ENCODE assay signal across 15 cellular contexts in genomic region chr7:38296059-38296857, GRCh38.
DNase-seq lines count a peak whose midpoint lies in the region; ATAC-seq, FAIRE-seq and TF ChIP-seq lines count a peak whose summit lies in the region.
"Had no signal": no experiment of that assay in that cellular context is flagged by ENCODE, and none has a peak within 500 bp of the region (broad histone marks: within the 10 kb centered on the region; RNA-seq: fewer than 3 reads in every experiment).

No MANE protein-coding gene starts in this region.

- CTCF ChIA-PET in OCI-LY7 (lab: Charles Lee; ENCODE audit: unreplicated experiment) = interaction anchor here (0.9 to 1.4 kb wide), 2 partner anchors 23 to 39 kb away, joined by 3 to 5 read pairs; no protein-coding TSS in a partner anchor

- H3K4me2 ChIP-seq in OCI-LY7 (ENCODE audit: low read length) = 0 out of 2 replicates have a peak overlapping the region, but pooled peaks have one; percentile 4

- 70 to 81% (median 73%) methylated on average over 5 of the region's 5 CpGs for WGBS in small intestine, 3 donors

- intact Hi-C loops in OCI-LY7 (cut with micrococcal nuclease; ENCODE audit: unreplicated experiment) = no loop called here

- no peak for FAIRE-seq in small intestine (lab: Jason Lieb, UNC)
- FAIRE-seq: islet of Langerhans had no signal

- H3K79me2 ChIP-seq in OCI-LY7 (ENCODE audit: insufficient read depth, low read depth, low read length) = no peaks in the 10 kb centered on the region

- no peak for TF ChIP-seq CTCF in OCI-LY7 (conservative IDR thresholded peaks at IDR 0.05; ENCODE audit: low read length)

- no peak overlapping the region for H3K4me3 ChIP-seq in OCI-LY7 (ENCODE audit: low read depth, low read length, poor library complexity, severe bottlenecking)
- no peak overlapping the region for H3K4me3 ChIP-seq in small intestine (ENCODE audit: low read depth in 1 of 2, low read length in 2 of 2)
- H3K4me3 ChIP-seq: thyroid gland had no signal

- H3K27ac ChIP-seq in OCI-LY7 (ENCODE audit: low read depth, low read length, poor library complexity, severe bottlenecking) (no peak overlapping the region), small intestine (ENCODE audit: low read depth in 1 of 2, low read length in 1 of 2) (no peak overlapping the region)
- H3K27ac ChIP-seq: thyroid gland had no signal

- peak overlapping the region; percentile 47; the same call in 1 of the 2 replicates for H2AFZ ChIP-seq in OCI-LY7 (ENCODE audit: low read length)

- no peaks in the 10 kb centered on the region for H3K9me2 ChIP-seq in OCI-LY7 (ENCODE audit: insufficient read depth, low read length)

- H3K27me3 ChIP-seq in small intestine (ENCODE audit: control insufficient read depth in 2 of 2, insufficient read depth in 2 of 2, low read length in 2 of 2) = no peaks in the 10 kb centered on the region
- H3K27me3 ChIP-seq: thyroid gland had no signal

- peak; percentile 77 for ATAC-seq in GM18502 (IDR thresholded peaks at IDR 0.05; ENCODE audit: poor library complexity, unreplicated experiment)
- ATAC-seq in GM21381 (IDR thresholded peaks at IDR 0.05; ENCODE audit: unreplicated experiment) = peak; percentile 59
- ATAC-seq in HG02884 (IDR thresholded peaks at IDR 0.05; ENCODE audit: unreplicated experiment) = peak; percentile 57
- ATAC-seq: activated T-cell treated with anti-CD3 and anti-CD28 coated beads, Interleukin-2, amount 50 U/mL, for 72 hours had no signal

- BruUV-seq in OCI-LY7 (replicated peaks; lab: Mats Ljungman, UMichigan) = no TSS peak

- H3K4me1 ChIP-seq in OCI-LY7 (ENCODE audit: insufficient read depth, low read length, poor library complexity, severe bottlenecking) (peaks cover 14% of the 10 kb centered on the region), small intestine (ENCODE audit: control insufficient read depth in 2 of 2, insufficient read depth in 1 of 2, low read depth in 1 of 2, low read length in 1 of 2) (no peaks in the 10 kb centered on the region)

- H3K36me3 ChIP-seq in OCI-LY7 (ENCODE audit: insufficient read depth, low read length) = no peaks in the 10 kb centered on the region
- H3K36me3 ChIP-seq in small intestine (ENCODE audit: control insufficient read depth in 2 of 2, insufficient read depth in 2 of 2, low read length in 2 of 2) = no peaks in the 10 kb centered on the region
- H3K36me3 ChIP-seq: thyroid gland had no signal

- DNase-seq in OCI-LY7 (ENCODE audit: low spot score) = peak; percentile 29
- no peak for DNase-seq in dermis blood vessel endothelial cell
- DNase-seq in small intestine = no peak
- DNase-seq in NCI-H82 (lab: John Stamatoyannopoulos, UW) = no peak
- no peak for DNase-seq in activated CD4-positive, alpha-beta T cell treated with anti-CD3 and anti-CD28 coated beads for 4 hours
- DNase-seq: activated CD4-positive, alpha-beta T cell treated with anti-CD3 and anti-CD28 coated beads, Interleukin-2, amount 50 U/mL, for 4 hours; activated T-cell treated with anti-CD3 and anti-CD28 coated beads, Interleukin-2, amount 50 U/mL, for 72 hours; NCI-H1930; stimulated activated CD4-positive, alpha-beta T cell treated with anti-CD3 and anti-CD28 coated beads, Interleukin-15, amount 100 ng/mL, for 24 hours; T-helper 9 cell; thyroid gland had no signal

- H4K20me1 ChIP-seq in OCI-LY7 (ENCODE audit: insufficient read depth, low read length) = no peaks in the 10 kb centered on the region

- H3K9me3 ChIP-seq in OCI-LY7 (ENCODE audit: low read length) (no peaks in the 10 kb centered on the region), small intestine (ENCODE audit: control insufficient read depth, low read depth) (no peaks in the 10 kb centered on the region)
- H3K9me3 ChIP-seq: thyroid gland had no signal

- POLR2A ChIA-PET in OCI-LY7 (lab: Charles Lee) = interaction anchor here (0.9 to 1.1 kb wide), 2 partner anchors 12 to 20 kb away, joined by 3 to 5 read pairs; no protein-coding TSS in a partner anchor
